ENCODE assay signal across 1 cellular context in the genomic region with DNA sequence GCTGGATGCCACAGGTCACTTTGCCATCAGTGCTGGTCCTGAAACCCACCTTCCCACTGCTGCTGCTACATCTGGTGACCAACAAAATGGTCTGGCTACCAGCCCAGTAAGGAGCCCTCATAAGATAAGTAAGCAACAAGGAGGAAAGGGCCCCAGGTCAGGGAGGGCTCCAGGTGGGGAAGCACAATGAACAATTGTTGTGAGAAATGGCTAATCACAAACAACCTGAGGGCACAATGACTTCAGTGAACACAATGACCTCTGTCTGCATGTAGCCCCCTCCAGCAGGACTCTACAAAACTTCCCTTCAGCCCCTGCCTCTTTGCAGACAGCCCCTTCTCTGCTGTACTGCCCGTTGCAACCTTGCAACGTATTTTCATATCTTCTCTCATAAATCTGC.
TF ChIP-seq lines count a peak whose summit lies in the region.

No MANE protein-coding gene starts in this region.

TF ChIP-seq in HepG2, 621 proteins besides CTCF, POLR2A, EP300 and RAD21:
- TF ChIP-seq ZFY (CRISPR knock-in tag; IDR thresholded peaks at IDR 0.05) (0 out of 2 replicates have a peak, but pooled peaks have one; percentile 6), RBM22 (optimal IDR thresholded peaks at IDR 0.05; ENCODE audit: low read length) (no peak), HOXA9 (CRISPR knock-in tag; IDR thresholded peaks at IDR 0.05; ENCODE audit: borderline replicate concordance) (0 out of 2 replicates have a peak, but pooled peaks have one; percentile 35), SOX13 (IDR thresholded peaks at IDR 0.05) (no peak), SOX13 (CRISPR knock-in tag; conservative IDR thresholded peaks at IDR 0.05 in 1 of 2, IDR thresholded peaks at IDR 0.05 in 1 of 2) (peak in 1 of 2 experiments; percentile 71; a peak in 2 of 4 replicates), ZNF501 (CRISPR knock-in tag; IDR thresholded peaks at IDR 0.05) (0 out of 2 replicates have a peak, but pooled peaks have one; percentile 7)
- TF ChIP-seq, protein P1, sequence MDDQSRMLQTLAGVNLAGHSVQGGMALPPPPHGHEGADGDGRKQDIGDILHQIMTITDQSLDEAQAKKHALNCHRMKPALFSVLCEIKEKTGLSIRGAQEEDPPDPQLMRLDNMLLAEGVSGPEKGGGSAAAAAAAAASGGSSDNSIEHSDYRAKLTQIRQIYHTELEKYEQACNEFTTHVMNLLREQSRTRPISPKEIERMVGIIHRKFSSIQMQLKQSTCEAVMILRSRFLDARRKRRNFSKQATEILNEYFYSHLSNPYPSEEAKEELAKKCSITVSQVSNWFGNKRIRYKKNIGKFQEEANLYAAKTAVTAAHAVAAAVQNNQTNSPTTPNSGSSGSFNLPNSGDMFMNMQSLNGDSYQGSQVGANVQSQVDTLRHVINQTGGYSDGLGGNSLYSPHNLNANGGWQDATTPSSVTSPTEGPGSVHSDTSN (CRISPR knock-in tag; IDR thresholded peaks at IDR 0.05; ENCODE audit: borderline replicate concordance) = no peak
TF ChIP-seq in HepG2: peak in this region for 4.
